13 cellular contexts compared by ENCODE assay signal in genomic region chr3:55189359-55189801, GRCh38.
DNase-seq lines count a peak whose midpoint lies in the region; ATAC-seq and TF ChIP-seq lines count a peak whose summit lies in the region.
"Had no signal": no experiment of that assay in that cellular context is flagged by ENCODE, and none has a peak within 500 bp of the region (broad histone marks: within the 10 kb centered on the region; RNA-seq: fewer than 3 reads in every experiment).

No MANE protein-coding gene starts in this region.

- 37% methylated on average over 5 of the region's 5 CpGs for WGBS in SK-N-SH (ENCODE audit: low lambda C conversion rate)

- DNase-seq in H4 (ENCODE audit: low spot score) (peak; percentile 89), SK-N-SH (no peak), fibroblast of the aortic adventitia (ENCODE audit: low read depth) (peak; percentile 79), NK-92 (lab: John Stamatoyannopoulos, UW; ENCODE audit: unreplicated experiment) (no peak), NCI-H510A (lab: John Stamatoyannopoulos, UW) (no peak)
- DNase-seq: activated CD8-positive, alpha-beta memory T cell treated with anti-CD3 and anti-CD28 coated beads for 24 hours; activated naive CD4-positive, alpha-beta T cell treated with anti-CD3 and anti-CD28 coated beads for 36 hours; KG1; stimulated activated CD4-positive, alpha-beta T cell treated with anti-CD3 and anti-CD28 coated beads, Interleukin-4, amount 100 ng/mL, for 24 hours; stomach had no signal

- no peak overlapping the region for H3K4me3 ChIP-seq in SK-N-SH (ENCODE audit: low read depth in 2 of 2, low read length in 1 of 2)
- H3K4me3 ChIP-seq in fibroblast of the aortic adventitia (ENCODE audit: low read depth, low read length), result no peak overlapping the region
- no peak overlapping the region for H3K4me3 ChIP-seq in skeletal muscle satellite cell (ENCODE audit: low read length)
- H3K4me3 ChIP-seq: prostate gland, stomach had no signal

- H3K4me2 ChIP-seq in SK-N-SH (peak overlapping the region; percentile 28; the same call in 1 of the 2 replicates), skeletal muscle satellite cell (ENCODE audit: low read length) (no peak overlapping the region)

- ATAC-seq in HG03439 (IDR thresholded peaks at IDR 0.05; ENCODE audit: unreplicated experiment), result no peak

- H3K9me2 ChIP-seq in SK-N-SH, result no peaks in the 10 kb centered on the region

- POLR2A ChIA-PET in SK-N-SH (lab: Yijun Ruan, JAX), result no interaction called here

- H3K4me1 ChIP-seq in SK-N-SH (ENCODE audit: control insufficient read depth in 1 of 2, insufficient read depth in 2 of 2, low read depth in 1 of 2, low read length in 1 of 2) (peaks cover 0 to 16% of the 10 kb centered on the region in 2 experiments; a peak in 3 of 4 replicates), skeletal muscle satellite cell (ENCODE audit: control insufficient read depth, insufficient read depth, low read length) (peaks cover 34% of the 10 kb centered on the region)
- H3K4me1 ChIP-seq: prostate gland, stomach had no signal

- peak overlapping the region; percentile 58 to 100; a peak in 3 of 4 replicates for H3K27ac ChIP-seq in SK-N-SH (ENCODE audit: low read depth in 2 of 2, low read length in 1 of 2)
- H3K27ac ChIP-seq: prostate gland, stomach had no signal

- H3K9ac ChIP-seq in SK-N-SH (peak overlapping the region; percentile 80; the same call in 1 of the 2 replicates), skeletal muscle satellite cell (ENCODE audit: low read depth, low read length) (peak overlapping the region; percentile 70)

- H3K9me3 ChIP-seq in SK-N-SH (no peaks in the 10 kb centered on the region), skeletal muscle satellite cell (replicated peaks; ENCODE audit: low read length) (no peaks in the 10 kb centered on the region)
- H3K9me3 ChIP-seq: prostate gland had no signal

- CTCF ChIA-PET in SK-N-SH (lab: Yijun Ruan, JAX), result no interaction called here

- no peaks in the 10 kb centered on the region for H3K79me2 ChIP-seq in SK-N-SH (ENCODE audit: insufficient read depth)

- peak overlapping the region; percentile 19; the same call in 1 of the 2 replicates for H2AFZ ChIP-seq in SK-N-SH (ENCODE audit: low read depth)

- TF ChIP-seq CTCF in SK-N-SH (IDR thresholded peaks at IDR 0.05) (no peak), fibroblast of the aortic adventitia (IDR thresholded peaks at IDR 0.05; ENCODE audit: insufficient read depth, low read length) (no peak)

- H3F3A ChIP-seq in SK-N-SH (replicated peaks; ENCODE audit: insufficient read depth), result peaks cover 27% of the 10 kb centered on the region

- H4K20me1 ChIP-seq in SK-N-SH (ENCODE audit: insufficient read depth), result no peaks in the 10 kb centered on the region

- peak in 1 of 2 experiments; percentile 35; a peak in 1 of 4 replicates for TF ChIP-seq EP300 in SK-N-SH (IDR thresholded peaks at IDR 0.05; ENCODE audit: borderline replicate concordance in 1 of 2, low read depth in 1 of 2, low read length in 1 of 2)

- H3K36me3 ChIP-seq in SK-N-SH (replicated peaks in 1 of 2; ENCODE audit: control insufficient read depth in 1 of 2, insufficient read depth in 2 of 2, low read length in 1 of 2) (no peaks in the 10 kb centered on the region), skeletal muscle satellite cell (ENCODE audit: insufficient read depth, low read length) (no peaks in the 10 kb centered on the region)
- H3K36me3 ChIP-seq: prostate gland, stomach had no signal

- H3K27me3 ChIP-seq in SK-N-SH (ENCODE audit: insufficient read depth) (no peaks in the 10 kb centered on the region), skeletal muscle satellite cell (ENCODE audit: control insufficient read depth, insufficient read depth, low read length) (no peaks in the 10 kb centered on the region)
- H3K27me3 ChIP-seq: stomach had no signal

- TF ChIP-seq RAD21 in SK-N-SH (IDR thresholded peaks at IDR 0.05; ENCODE audit: low read length), result no peak

TF ChIP-seq in SK-N-SH, 30 proteins besides CTCF, POLR2A, EP300 and RAD21 (continues in another document):
- TF ChIP-seq NRF1 (IDR thresholded peaks at IDR 0.05; ENCODE audit: low read depth, low read length) (no peak), MEF2A (IDR thresholded peaks at IDR 0.05; ENCODE audit: borderline replicate concordance, low read depth) (no peak), TCF12 (IDR thresholded peaks at IDR 0.05) (peak; percentile 52; the same call in 1 of the 2 replicates), RFX5 (IDR thresholded peaks at IDR 0.05; ENCODE audit: low read length) (no peak), JUND (IDR thresholded peaks at IDR 0.05) (peak; percentile 57; the same call in 1 of the 2 replicates), EZH2phosphoT487 (IDR thresholded peaks at IDR 0.05; ENCODE audit: borderline replicate concordance, low read depth) (no peak), CHD2 (IDR thresholded peaks at IDR 0.05; ENCODE audit: low read length, partially characterized antibody) (no peak), USF2 (IDR thresholded peaks at IDR 0.05; ENCODE audit: borderline replicate concordance, low read depth, low read length) (no peak), ZBTB33 (IDR thresholded peaks at IDR 0.05; ENCODE audit: borderline replicate concordance, low read depth) (no peak), MXI1 (IDR thresholded peaks at IDR 0.05; ENCODE audit: low read depth, low read length) (no peak), GABPA (IDR thresholded peaks at IDR 0.05; ENCODE audit: low read depth) (no peak), POLR2AphosphoS5 (IDR thresholded peaks at IDR 0.05; ENCODE audit: low read depth, low read length) (no peak), FOXM1 (IDR thresholded peaks at IDR 0.05; ENCODE audit: low read depth) (no peak), REST (IDR thresholded peaks at IDR 0.05; ENCODE audit: low read depth, low read length) (no peak), NFIC (IDR thresholded peaks at IDR 0.05; ENCODE audit: borderline replicate concordance) (no peak), PBX3 (IDR thresholded peaks at IDR 0.05) (peak; percentile 23; the same call in 1 of the 2 replicates), FOSL2 (IDR thresholded peaks at IDR 0.05; ENCODE audit: borderline replicate concordance, low read depth) (peak; percentile 69; the same call in 1 of the 2 replicates)

Comparison
In these comparisons a context has a peak if more than half of its experiments do, and no peak if none do; other contexts are left out.
1. DNase-seq: peak in H4 (single experiment) and fibroblast of the aortic adventitia (single experiment); none in SK-N-SH (single experiment), NK-92 (single experiment) and NCI-H510A (single experiment).